ENCODE assay signal across 19 cellular contexts in genomic region chr7:20519641-20520040, GRCh38.
DNase-seq lines count a peak whose midpoint lies in the region; FAIRE-seq and TF ChIP-seq lines count a peak whose summit lies in the region.
"Had no signal": no experiment of that assay in that cellular context is flagged by ENCODE, and none has a peak within 500 bp of the region (broad histone marks: within the 10 kb centered on the region; RNA-seq: fewer than 3 reads in every experiment).

No MANE protein-coding gene starts in this region.

- TF ChIP-seq POLR2A in H1 (IDR thresholded peaks at IDR 0.05; ENCODE audit: control extremely low read depth in 1 of 2, low read depth in 2 of 2, low read length in 2 of 2), result no peak

- no peak for FAIRE-seq in H1 (lab: Jason Lieb, UNC)
- no peak for FAIRE-seq in RCC 7860 (lab: Jason Lieb, UNC)

- H3K4me1 ChIP-seq in H1 (replicated peaks in 1 of 4; ENCODE audit: control insufficient read depth in 3 of 4, insufficient read depth in 4 of 4, low read length in 3 of 4) (no peaks in the 10 kb centered on the region), osteoblast (ENCODE audit: insufficient read depth, low read length) (no peaks in the 10 kb centered on the region)

- H2AK5ac ChIP-seq in H1 (ENCODE audit: low read depth, low read length), result no peak overlapping the region

- TF ChIP-seq CTCF in H1 (IDR thresholded peaks at IDR 0.05; ENCODE audit: control extremely low read depth in 1 of 3, insufficient read depth in 1 of 3, low read depth in 1 of 3, low read length in 3 of 3) (no peak), nephron progenitor cell (IDR thresholded peaks at IDR 0.05) (no peak), osteoblast (IDR thresholded peaks at IDR 0.05; ENCODE audit: extremely low read depth, low read depth, low read length) (no peak)

- no peak overlapping the region for H2BK5ac ChIP-seq in H1 (ENCODE audit: low read depth, low read length)

- no peak overlapping the region for H2BK12ac ChIP-seq in H1 (ENCODE audit: low read depth, low read length)

- no peaks in the 10 kb centered on the region for H3K36me3 ChIP-seq in H1 (ENCODE audit: control insufficient read depth in 2 of 4, insufficient read depth in 4 of 4, low read length in 3 of 4)
- no peaks in the 10 kb centered on the region for H3K36me3 ChIP-seq in osteoblast (ENCODE audit: insufficient read depth, low read length)

- H4K91ac ChIP-seq in H1 (replicated peaks; ENCODE audit: insufficient read length, low read length), result peak overlapping the region; percentile 65

- H3K27me3 ChIP-seq in H1 (replicated peaks in 1 of 4; ENCODE audit: control insufficient read depth in 3 of 4, extremely low read depth in 1 of 4, insufficient read depth in 3 of 4, low read length in 3 of 4), result 0 out of 7 replicates have a peak, but pooled peaks cover 0 to 2% (median 0%) of the 10 kb centered on the region in 4 experiments
- H3K27me3 ChIP-seq in osteoblast (ENCODE audit: insufficient read depth, low read length), result no peaks in the 10 kb centered on the region

- H4K8ac ChIP-seq in H1 (ENCODE audit: extremely low read depth, insufficient read depth, low read length), result no peak overlapping the region

- H3K79me2 ChIP-seq in H1 (ENCODE audit: control insufficient read depth in 1 of 2, insufficient read depth in 2 of 2, low read length in 2 of 2), result no peaks in the 10 kb centered on the region
- H3K79me2 ChIP-seq in osteoblast (ENCODE audit: insufficient read depth, low read length), result no peaks in the 10 kb centered on the region

- POLR2A ChIA-PET in H1 (lab: Charles Lee; ENCODE audit: partially characterized antibody), result interaction anchor here (0.7 kb wide), 1 partner anchor 1146 kb away, joined by 3 read pairs; no protein-coding TSS in a partner anchor

- H3K36me3 Mint-ChIP-seq in nephron progenitor cell (ENCODE audit: low read depth), result no peaks in the 10 kb centered on the region
- H3K36me3 Mint-ChIP-seq: CD4-positive, CD25-positive, alpha-beta regulatory T cell had no signal

- no peak overlapping the region for H3K4me3 Mint-ChIP-seq in nephron progenitor cell
- H3K4me3 Mint-ChIP-seq: CD4-positive, CD25-positive, alpha-beta regulatory T cell; GM23338; HFFc6 had no signal

- H4K20me1 ChIP-seq in H1 (replicated peaks in 1 of 2; ENCODE audit: control insufficient read depth in 1 of 2, insufficient read depth in 2 of 2, low read length in 2 of 2), result no peaks in the 10 kb centered on the region
- H4K20me1 ChIP-seq in osteoblast (ENCODE audit: insufficient read depth, low read length), result no peaks in the 10 kb centered on the region

- peaks cover 6% of the 10 kb centered on the region for H3K9me3 Mint-ChIP-seq in nephron progenitor cell

- no peak for TF ChIP-seq EP300 in H1 (IDR thresholded peaks at IDR 0.05; ENCODE audit: borderline replicate concordance in 1 of 2, low read depth in 2 of 2, low read length in 2 of 2)

- peaks cover 8% of the 10 kb centered on the region for H3K4me1 Mint-ChIP-seq in nephron progenitor cell
- H3K4me1 Mint-ChIP-seq: CD4-positive, CD25-positive, alpha-beta regulatory T cell; GM23338 had no signal

- H3K14ac ChIP-seq in H1 (ENCODE audit: insufficient read length), result no peak overlapping the region

- H3K23me2 ChIP-seq in H1 (ENCODE audit: low read depth, low read length), result no peaks in the 10 kb centered on the region

- H3K18ac ChIP-seq in H1 (ENCODE audit: extremely low read depth, low read length), result no peak overlapping the region

- no peak overlapping the region for H3K23ac ChIP-seq in H1 (ENCODE audit: insufficient read length)

- H3K56ac ChIP-seq in H1 (replicated peaks; ENCODE audit: insufficient read length, low read depth, low read length), result no peak overlapping the region

- DNase-seq in DMS153 (lab: John Stamatoyannopoulos, UW), result peak; percentile 19
- DNase-seq in NCI-H69 (lab: John Stamatoyannopoulos, UW), result peak; percentile 72
- DNase-seq in H1 (ENCODE audit: low read depth in 1 of 2, low spot score in 2 of 2), result no peak
- DNase-seq in nephron progenitor cell, result no peak
- no peak for DNase-seq in RCC 7860 (ENCODE audit: low spot score)
- no peak for DNase-seq in NCI-H2196 treated with DMSO at 0.1 percent for 48 hours (lab: John Stamatoyannopoulos, UW; ENCODE audit: unreplicated experiment)
- DNase-seq in ACHN, result no peak
- DNase-seq in osteoblast (ENCODE audit: insufficient read length, low spot score, missing footprints), result no peak
- DNase-seq: AML-193; CD4-positive, CD25-positive, alpha-beta regulatory T cell; GF-D8; HFFc6; NCI-H1694; NCI-H2171 treated with DMSO at 0.1 percent for 48 hours; NCI-H524; PC-3; SK-N-SH had no signal

- no peak overlapping the region for H4K5ac ChIP-seq in H1 (ENCODE audit: insufficient read length, low read depth, low read length)

- H3K4me3 ChIP-seq in H1 (ENCODE audit: extremely low read depth in 1 of 4, insufficient read depth in 2 of 4, low read depth in 3 of 4, low read length in 4 of 4) (no peak overlapping the region), osteoblast (ENCODE audit: insufficient read depth, low read length) (no peak overlapping the region)
- H3K4me3 ChIP-seq: GM23338 had no signal

- H2BK20ac ChIP-seq in H1 (ENCODE audit: low read length), result no peak overlapping the region

- H2BK120ac ChIP-seq in H1 (replicated peaks; ENCODE audit: low read depth, low read length), result no peak overlapping the region

- no peaks in the 10 kb centered on the region for H3K79me1 ChIP-seq in H1 (ENCODE audit: low read depth, low read length)

- no peak overlapping the region for H2BK15ac ChIP-seq in H1 (ENCODE audit: low read length)

- H3K27me3 Mint-ChIP-seq in nephron progenitor cell (ENCODE audit: low read depth, poor library complexity), result no peaks in the 10 kb centered on the region
- H3K27me3 Mint-ChIP-seq: CD4-positive, CD25-positive, alpha-beta regulatory T cell had no signal

- peak overlapping the region; percentile 25 for H3K27ac Mint-ChIP-seq in nephron progenitor cell
- H3K27ac Mint-ChIP-seq: CD4-positive, CD25-positive, alpha-beta regulatory T cell; GM23338; HFFc6 had no signal

- H3K9me3 ChIP-seq in H1 (ENCODE audit: insufficient read depth in 2 of 2, low read depth in 1 of 2, low read length in 1 of 2), result 0 out of 4 replicates have a peak, but pooled peaks cover 0 to 3% of the 10 kb centered on the region in 2 experiments
- no peaks in the 10 kb centered on the region for H3K9me3 ChIP-seq in osteoblast (ENCODE audit: low read depth, low read length)
- H3K9me3 ChIP-seq: SK-N-SH had no signal

- no peak overlapping the region for H3K9ac ChIP-seq in H1 (replicated peaks in 1 of 4; ENCODE audit: extremely low read depth in 1 of 4, low read depth in 3 of 4, low read length in 3 of 4)
- H3K9ac ChIP-seq: SK-N-SH had no signal

- no peak overlapping the region for H3K4ac ChIP-seq in H1 (replicated peaks; ENCODE audit: insufficient read length, low read depth, low read length)

- H2AFZ ChIP-seq in H1 (ENCODE audit: low read length) (no peak overlapping the region), osteoblast (ENCODE audit: low read length) (no peak overlapping the region)
- H2AFZ ChIP-seq: GM23338 had no signal

- in situ Hi-C loops in ACHN (cut with HindIII; ENCODE audit: low pct_ligation_motif_present, low pct_unique_long_range_greater_than_20kb, low sequenced_read_pairs), result no loop called here

- CTCF ChIA-PET in H1 (lab: Charles Lee; ENCODE audit: partially characterized antibody), result no interaction called here

- H3K27ac ChIP-seq in H1 (ENCODE audit: low read depth, low read length) (no peak overlapping the region), osteoblast (ENCODE audit: low read depth, low read length) (no peak overlapping the region)
- H3K27ac ChIP-seq: HL-60 had no signal

- 88% methylated on average over 2 of the region's 2 CpGs; no CpG with 5 or more reads in 1 of the 2 experiments for WGBS in H1 (ENCODE audit: extremely low coverage in 1 of 2, insufficient coverage in 1 of 2, insufficient read length in 1 of 2, insufficient replicate concordance in 2 of 2, low coverage in 1 of 2, low lambda C conversion rate in 2 of 2, missing lambda C conversion rate in 1 of 2), 2 experiments

- no peak for TF ChIP-seq RAD21 in H1 (IDR thresholded peaks at IDR 0.05 in 1 of 2, conservative IDR thresholded peaks at IDR 0.05 in 1 of 2; ENCODE audit: low read depth in 2 of 2, low read length in 2 of 2)

- H3K4me2 ChIP-seq in H1 (ENCODE audit: insufficient read depth in 1 of 2, low read depth in 2 of 2, low read length in 2 of 2) (no peak overlapping the region), osteoblast (ENCODE audit: insufficient read depth, low read length) (no peak overlapping the region)
- H3K4me2 ChIP-seq: GM23338, SK-N-SH had no signal

TF ChIP-seq in H1, 55 proteins besides CTCF, POLR2A, EP300 and RAD21:
- TF ChIP-seq SUZ12 (IDR thresholded peaks at IDR 0.05; ENCODE audit: low read length), result no peak
- TF ChIP-seq BCL11A (IDR thresholded peaks at IDR 0.05; ENCODE audit: low read depth in 2 of 2, low read length in 2 of 2), result no peak
- TF ChIP-seq EGR1 (IDR thresholded peaks at IDR 0.05; ENCODE audit: borderline replicate concordance, low read depth, low read length), result no peak
- TF ChIP-seq, protein P1, sequence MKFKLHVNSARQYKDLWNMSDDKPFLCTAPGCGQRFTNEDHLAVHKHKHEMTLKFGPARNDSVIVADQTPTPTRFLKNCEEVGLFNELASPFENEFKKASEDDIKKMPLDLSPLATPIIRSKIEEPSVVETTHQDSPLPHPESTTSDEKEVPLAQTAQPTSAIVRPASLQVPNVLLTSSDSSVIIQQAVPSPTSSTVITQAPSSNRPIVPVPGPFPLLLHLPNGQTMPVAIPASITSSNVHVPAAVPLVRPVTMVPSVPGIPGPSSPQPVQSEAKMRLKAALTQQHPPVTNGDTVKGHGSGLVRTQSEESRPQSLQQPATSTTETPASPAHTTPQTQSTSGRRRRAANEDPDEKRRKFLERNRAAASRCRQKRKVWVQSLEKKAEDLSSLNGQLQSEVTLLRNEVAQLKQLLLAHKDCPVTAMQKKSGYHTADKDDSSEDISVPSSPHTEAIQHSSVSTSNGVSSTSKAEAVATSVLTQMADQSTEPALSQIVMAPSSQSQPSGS (IDR thresholded peaks at IDR 0.05; ENCODE audit: low read length), result no peak
- TF ChIP-seq, protein P2, sequence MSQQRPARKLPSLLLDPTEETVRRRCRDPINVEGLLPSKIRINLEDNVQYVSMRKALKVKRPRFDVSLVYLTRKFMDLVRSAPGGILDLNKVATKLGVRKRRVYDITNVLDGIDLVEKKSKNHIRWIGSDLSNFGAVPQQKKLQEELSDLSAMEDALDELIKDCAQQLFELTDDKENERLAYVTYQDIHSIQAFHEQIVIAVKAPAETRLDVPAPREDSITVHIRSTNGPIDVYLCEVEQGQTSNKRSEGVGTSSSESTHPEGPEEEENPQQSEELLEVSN (IDR thresholded peaks at IDR 0.05), result no peak
- no peak for TF ChIP-seq HDAC2 (IDR thresholded peaks at IDR 0.05; ENCODE audit: borderline replicate concordance in 1 of 2, low read depth in 2 of 2, low read length in 2 of 2)
- TF ChIP-seq, protein P3, sequence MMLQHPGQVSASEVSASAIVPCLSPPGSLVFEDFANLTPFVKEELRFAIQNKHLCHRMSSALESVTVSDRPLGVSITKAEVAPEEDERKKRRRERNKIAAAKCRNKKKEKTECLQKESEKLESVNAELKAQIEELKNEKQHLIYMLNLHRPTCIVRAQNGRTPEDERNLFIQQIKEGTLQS (IDR thresholded peaks at IDR 0.05; ENCODE audit: insufficient read depth, low read depth, low read length), result no peak

Comparison
In these comparisons a context has a peak if more than half of its experiments do, and no peak if none do; other contexts are left out.
1. DNase-seq: peak in DMS153 (single experiment) and NCI-H69 (single experiment); none in H1 (0 of 2), nephron progenitor cell (single experiment), RCC 7860 (single experiment), NCI-H2196 treated with DMSO at 0.1 percent for 48 hours (single experiment), ACHN (single experiment) and osteoblast (single experiment).